In the genomic region with DNA sequence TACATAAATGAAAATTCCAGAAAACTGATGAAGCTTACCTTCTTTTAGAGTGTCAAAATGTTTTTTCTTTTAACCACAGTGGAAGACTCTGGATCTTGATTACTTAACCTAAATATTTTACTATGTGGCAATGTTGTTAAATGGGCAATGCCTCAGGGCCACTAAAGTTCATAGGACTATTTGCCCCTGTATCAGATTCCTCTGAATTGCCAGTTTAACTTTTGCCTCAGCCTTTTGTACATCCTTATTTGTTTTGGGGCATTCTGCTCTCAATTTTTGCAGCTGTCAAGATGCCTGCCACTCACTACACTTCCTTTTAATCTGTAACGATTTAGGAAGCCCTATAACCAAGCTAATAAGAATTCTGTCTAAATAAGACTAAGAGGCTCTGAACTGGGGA, we compare ENCODE assay signal across 1 cellular context.
TF ChIP-seq lines count a peak whose summit lies in the region.

No MANE protein-coding gene starts in this region.

TF ChIP-seq in HepG2, 621 proteins besides CTCF, POLR2A, EP300 and RAD21 (continued from another document and continues in another):
- TF ChIP-seq ARID5B (CRISPR knock-in tag; IDR thresholded peaks at IDR 0.05) (peak; percentile 90), DNMT1 (CRISPR knock-in tag; IDR thresholded peaks at IDR 0.05) (no peak), NCOR1 (IDR thresholded peaks at IDR 0.05; ENCODE audit: borderline replicate concordance, low read length) (peak; percentile 61; the same call in 1 of the 2 replicates), PTBP1 (IDR thresholded peaks at IDR 0.05; ENCODE audit: low read depth, low read length, poor library complexity, severe bottlenecking) (no peak), HDAC2 (CRISPR knock-in tag; IDR thresholded peaks at IDR 0.05) (peak; percentile 43; the same call in 1 of the 2 replicates), TARDBP (CRISPR knock-in tag; IDR thresholded peaks at IDR 0.05) (peak; percentile 20; the same call in 1 of the 2 replicates), GTF3A (CRISPR knock-in tag; conservative IDR thresholded peaks at IDR 0.05) (no peak), RCOR2 (CRISPR knock-in tag; IDR thresholded peaks at IDR 0.05) (peak; percentile 71; the same call in 1 of the 2 replicates), ZNF34 (CRISPR knock-in tag; IDR thresholded peaks at IDR 0.05; ENCODE audit: borderline replicate concordance) (no peak), ASH2L (IDR thresholded peaks at IDR 0.05; ENCODE audit: insufficient read length, low read depth, low read length) (peak; percentile 39), PHF20 (CRISPR knock-in tag; IDR thresholded peaks at IDR 0.05) (no peak), MED1 (CRISPR knock-in tag; IDR thresholded peaks at IDR 0.05) (peak; percentile 65), ARNT2 (CRISPR knock-in tag; IDR thresholded peaks at IDR 0.05; ENCODE audit: low read depth) (no peak), IRF2 (CRISPR knock-in tag; IDR thresholded peaks at IDR 0.05) (peak; percentile 44; the same call in 1 of the 2 replicates), ISL2 (CRISPR knock-in tag; IDR thresholded peaks at IDR 0.05) (peak; percentile 58), ZNF530 (CRISPR knock-in tag; IDR thresholded peaks at IDR 0.05; ENCODE audit: low read depth) (no peak), ZNF652 (CRISPR knock-in tag; IDR thresholded peaks at IDR 0.05; ENCODE audit: borderline replicate concordance, low read depth) (no peak), ZNF318 (CRISPR knock-in tag; IDR thresholded peaks at IDR 0.05) (no peak), CCDC6 (CRISPR knock-in tag; IDR thresholded peaks at IDR 0.05) (no peak), FOXP1 (IDR thresholded peaks at IDR 0.05) (no peak), FOXP1 (CRISPR knock-in tag; IDR thresholded peaks at IDR 0.05) (peak; percentile 64; the same call in 1 of the 2 replicates), ZNF329 (CRISPR knock-in tag; IDR thresholded peaks at IDR 0.05; ENCODE audit: low read depth) (no peak), FOSL2 (CRISPR knock-in tag; IDR thresholded peaks at IDR 0.05) (0 out of 2 replicates have a peak, but pooled peaks have one; percentile 10), SIX1 (CRISPR knock-in tag; IDR thresholded peaks at IDR 0.05; ENCODE audit: borderline replicate concordance) (peak; percentile 91), ZNF547 (CRISPR knock-in tag; IDR thresholded peaks at IDR 0.05) (no peak), NCOA2 (CRISPR knock-in tag; IDR thresholded peaks at IDR 0.05) (peak; percentile 71; the same call in 1 of the 2 replicates), TSC22D2 (CRISPR knock-in tag; IDR thresholded peaks at IDR 0.05; ENCODE audit: borderline replicate concordance) (no peak), HOXA3 (CRISPR knock-in tag; IDR thresholded peaks at IDR 0.05) (no peak), ZFAT (CRISPR knock-in tag; conservative IDR thresholded peaks at IDR 0.05) (no peak), RXRB (CRISPR knock-in tag; IDR thresholded peaks at IDR 0.05; ENCODE audit: borderline replicate concordance) (peak; percentile 60; the same call in 1 of the 2 replicates), LCORL (IDR thresholded peaks at IDR 0.05) (peak; percentile 73), LCORL (CRISPR knock-in tag; IDR thresholded peaks at IDR 0.05) (peak; percentile 49; the same call in 1 of the 2 replicates), ZNF512B (CRISPR knock-in tag; IDR thresholded peaks at IDR 0.05; ENCODE audit: borderline replicate concordance) (no peak), ATF5 (CRISPR knock-in tag; IDR thresholded peaks at IDR 0.05; ENCODE audit: low read depth) (no peak)
- TF ChIP-seq, protein P1, sequence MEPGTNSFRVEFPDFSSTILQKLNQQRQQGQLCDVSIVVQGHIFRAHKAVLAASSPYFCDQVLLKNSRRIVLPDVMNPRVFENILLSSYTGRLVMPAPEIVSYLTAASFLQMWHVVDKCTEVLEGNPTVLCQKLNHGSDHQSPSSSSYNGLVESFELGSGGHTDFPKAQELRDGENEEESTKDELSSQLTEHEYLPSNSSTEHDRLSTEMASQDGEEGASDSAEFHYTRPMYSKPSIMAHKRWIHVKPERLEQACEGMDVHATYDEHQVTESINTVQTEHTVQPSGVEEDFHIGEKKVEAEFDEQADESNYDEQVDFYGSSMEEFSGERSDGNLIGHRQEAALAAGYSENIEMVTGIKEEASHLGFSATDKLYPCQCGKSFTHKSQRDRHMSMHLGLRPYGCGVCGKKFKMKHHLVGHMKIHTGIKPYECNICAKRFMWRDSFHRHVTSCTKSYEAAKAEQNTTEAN (CRISPR knock-in tag; conservative IDR thresholded peaks at IDR 0.05) = 0 out of 2 replicates have a peak, but pooled peaks have one; percentile 41
- TF ChIP-seq, protein P2, sequence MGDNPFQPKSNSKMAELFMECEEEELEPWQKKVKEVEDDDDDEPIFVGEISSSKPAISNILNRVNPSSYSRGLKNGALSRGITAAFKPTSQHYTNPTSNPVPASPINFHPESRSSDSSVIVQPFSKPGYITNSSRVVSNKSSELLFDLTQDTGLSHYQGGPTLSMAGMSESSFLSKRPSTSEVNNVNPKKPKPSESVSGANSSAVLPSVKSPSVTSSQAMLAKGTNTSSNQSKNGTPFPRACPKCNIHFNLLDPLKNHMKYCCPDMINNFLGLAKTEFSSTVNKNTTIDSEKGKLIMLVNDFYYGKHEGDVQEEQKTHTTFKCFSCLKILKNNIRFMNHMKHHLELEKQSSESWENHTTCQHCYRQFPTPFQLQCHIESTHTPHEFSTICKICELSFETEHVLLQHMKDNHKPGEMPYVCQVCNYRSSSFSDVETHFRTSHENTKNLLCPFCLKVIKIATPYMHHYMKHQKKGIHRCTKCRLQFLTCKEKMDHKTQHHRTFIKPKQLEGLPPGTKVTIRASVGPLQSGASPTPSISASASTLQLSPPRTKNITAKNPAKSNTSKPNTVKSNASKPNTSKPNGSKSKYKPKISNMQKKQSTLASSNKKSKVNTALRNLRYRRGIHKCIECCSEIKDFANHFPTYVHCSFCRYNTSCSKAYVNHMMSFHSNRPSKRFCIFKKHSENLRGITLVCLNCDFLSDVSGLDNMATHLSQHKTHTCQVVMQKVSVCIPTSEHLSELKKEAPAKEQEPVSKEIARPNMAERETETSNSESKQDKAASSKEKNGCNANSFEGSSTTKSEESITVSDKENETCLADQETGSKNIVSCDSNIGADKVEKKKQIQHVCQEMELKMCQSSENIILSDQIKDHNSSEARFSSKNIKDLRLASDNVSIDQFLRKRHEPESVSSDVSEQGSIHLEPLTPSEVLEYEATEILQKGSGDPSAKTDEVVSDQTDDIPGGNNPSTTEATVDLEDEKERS (CRISPR knock-in tag; IDR thresholded peaks at IDR 0.05) = peak; percentile 56; the same call in 1 of the 2 replicates
- TF ChIP-seq, protein P3, sequence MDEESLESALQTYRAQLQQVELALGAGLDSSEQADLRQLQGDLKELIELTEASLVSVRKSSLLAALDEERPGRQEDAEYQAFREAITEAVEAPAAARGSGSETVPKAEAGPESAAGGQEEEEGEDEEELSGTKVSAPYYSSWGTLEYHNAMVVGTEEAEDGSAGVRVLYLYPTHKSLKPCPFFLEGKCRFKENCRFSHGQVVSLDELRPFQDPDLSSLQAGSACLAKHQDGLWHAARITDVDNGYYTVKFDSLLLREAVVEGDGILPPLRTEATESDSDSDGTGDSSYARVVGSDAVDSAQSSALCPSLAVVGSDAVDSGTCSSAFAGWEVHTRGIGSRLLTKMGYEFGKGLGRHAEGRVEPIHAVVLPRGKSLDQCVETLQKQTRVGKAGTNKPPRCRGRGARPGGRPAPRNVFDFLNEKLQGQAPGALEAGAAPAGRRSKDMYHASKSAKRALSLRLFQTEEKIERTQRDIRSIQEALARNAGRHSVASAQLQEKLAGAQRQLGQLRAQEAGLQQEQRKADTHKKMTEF (CRISPR knock-in tag; IDR thresholded peaks at IDR 0.05) = peak; percentile 65; the same call in 1 of the 2 replicates
